In genomic region chr17:73312887-73313286, GRCh38 we compare ENCODE assay signal across 10 cellular contexts. TPM values are rescaled to one million over a fixed set of nuclear protein-coding genes. Genes with fewer than 3 reads are reported as not detected.
DNase-seq lines count a peak whose midpoint lies in the region; ATAC-seq and TF ChIP-seq lines count a peak whose summit lies in the region.
"Not testable (repeated sequence)": the region's sequence is repeated elsewhere in the genome, so short reads cannot be mapped to it uniquely, and the experiment has no call there.
"Had no signal": no experiment of that assay in that cellular context is flagged by ENCODE, and none has a peak within 500 bp of the region (broad histone marks: within the 10 kb centered on the region; RNA-seq: fewer than 3 reads in every experiment).

No MANE protein-coding gene starts in this region.

- ATAC-seq in activated CD8-positive, alpha-beta T cell treated with anti-CD3 and anti-CD28 coated beads for 36 hours = not testable (repeated sequence)

- POLR2A ChIA-PET in Caco-2 (lab: Charles Lee) = not testable (repeated sequence)
- POLR2A ChIA-PET in activated CD8-positive, alpha-beta T cell treated with anti-CD3 and anti-CD28 coated beads for 36 hours (lab: Charles Lee) = interaction anchor here (1.0 kb wide), 1 partner anchor 81 kb away, joined by 3 read pairs; no protein-coding TSS in a partner anchor

- WGBS in hepatocyte (ENCODE audit: low lambda C conversion rate, missing lambda C conversion rate) = 74% methylated on average over 11 of the region's 11 CpGs
- WGBS in prostate gland = 87% methylated on average over 11 of the region's 11 CpGs

- H2AFZ ChIP-seq in hepatocyte = peak overlapping the region; percentile 58

- BruUV-seq in Caco-2 (replicated peaks; lab: Mats Ljungman, UMichigan) = not testable (repeated sequence)

- H3K4me1 ChIP-seq in Caco-2 (peaks cover 27% of the 10 kb centered on the region), hepatocyte (ENCODE audit: insufficient read depth) (peaks cover 31% of the 10 kb centered on the region), muscle layer of colon (ENCODE audit: insufficient read depth, low read length) (peaks cover 38% of the 10 kb centered on the region)
- not testable (repeated sequence) for H3K4me1 ChIP-seq in prostate gland (replicated peaks)

- not testable (repeated sequence) for H3K27ac Mint-ChIP-seq in Caco-2 (ENCODE audit: unreplicated experiment); activated CD8-positive, alpha-beta T cell treated with anti-CD3 and anti-CD28 coated beads for 36 hours; chondrocyte (ENCODE audit: unreplicated experiment)
- peak overlapping the region; percentile 88 for H3K27ac Mint-ChIP-seq in type B pancreatic cell

- not testable (repeated sequence) for H3K9me2 ChIP-seq in hepatocyte (replicated peaks; ENCODE audit: insufficient read depth)

- not testable (repeated sequence) for H3K4me3 ChIP-seq in Caco-2 (ENCODE audit: low read depth, low read length); hepatocyte; prostate gland
- H3K4me3 ChIP-seq in muscle layer of colon (ENCODE audit: low read depth in 1 of 2, low read length in 2 of 2) = peak overlapping the region in 1 of 2 donors; percentile 81

- intact Hi-C loops in Caco-2 (cut with micrococcal nuclease; ENCODE audit: unreplicated experiment) (loop anchor here (2.0 kb wide), 2 partner anchors 48 to 58 kb away; no protein-coding TSS in a partner anchor), prostate gland (cut with DNase I) (loop anchor here (2.0 to 10.0 kb wide), 2 partner anchors 56 to 58 kb away; no protein-coding TSS in a partner anchor)
- intact Hi-C loops in activated CD8-positive, alpha-beta T cell treated with anti-CD3 and anti-CD28 coated beads for 36 hours (cut with micrococcal nuclease) = not testable (repeated sequence)

- peak overlapping the region; percentile 85 for H3K4me2 ChIP-seq in hepatocyte

- DNase-seq in Caco-2; activated CD8-positive, alpha-beta T cell treated with anti-CD3 and anti-CD28 coated beads for 36 hours; hepatocyte (ENCODE audit: low spot score); prostate gland (ENCODE audit: low spot score); type B pancreatic cell (ENCODE audit: extremely low spot score, unreplicated experiment): not testable (repeated sequence)
- DNase-seq in NCI-H69 (lab: John Stamatoyannopoulos, UW) = peak; percentile 30
- DNase-seq in chondrocyte (ENCODE audit: low spot score) = peak; percentile 15

- H3K36me3 ChIP-seq in Caco-2 (ENCODE audit: control insufficient read depth, insufficient read depth, low read length); hepatocyte (replicated peaks; ENCODE audit: insufficient read depth, low read depth); muscle layer of colon (ENCODE audit: insufficient read depth, low read length); prostate gland: not testable (repeated sequence)

- H3K9me3 ChIP-seq in Caco-2; hepatocyte (ENCODE audit: low read depth); muscle layer of colon (ENCODE audit: low read length); prostate gland: not testable (repeated sequence)

- H3K4me3 Mint-ChIP-seq in Caco-2 (ENCODE audit: unreplicated experiment) = peak overlapping the region; percentile 88
- peak overlapping the region; percentile 79 for H3K4me3 Mint-ChIP-seq in activated CD8-positive, alpha-beta T cell treated with anti-CD3 and anti-CD28 coated beads for 36 hours
- H3K4me3 Mint-ChIP-seq in chondrocyte (ENCODE audit: unreplicated experiment) = not testable (repeated sequence)
- peak overlapping the region; percentile 95 for H3K4me3 Mint-ChIP-seq in type B pancreatic cell

- TF ChIP-seq CTCF in Caco-2 (IDR thresholded peaks at IDR 0.05; ENCODE audit: insufficient read depth in 1 of 2, low read depth in 1 of 2, low read length in 1 of 2, severe bottlenecking in 1 of 2, unreplicated experiment in 1 of 2); activated CD8-positive, alpha-beta T cell treated with anti-CD3 and anti-CD28 coated beads for 36 hours (IDR thresholded peaks at IDR 0.05); chondrocyte (IDR thresholded peaks at IDR 0.05); hepatocyte (IDR thresholded peaks at IDR 0.05; ENCODE audit: poor library complexity); prostate gland (IDR thresholded peaks at IDR 0.05); type B pancreatic cell (conservative IDR thresholded peaks at IDR 0.05): not testable (repeated sequence)

- H3K27me3 ChIP-seq in Caco-2 (replicated peaks; ENCODE audit: control insufficient read depth, insufficient read depth, low read length); hepatocyte; muscle layer of colon (ENCODE audit: control insufficient read depth in 1 of 2, insufficient read depth in 2 of 2, low read length in 2 of 2); prostate gland (replicated peaks; ENCODE audit: insufficient read depth): not testable (repeated sequence)

- peak overlapping the region; percentile 74 for H3K9ac ChIP-seq in muscle layer of colon (ENCODE audit: low read length)

- peak overlapping the region; percentile 96 for H3K27ac ChIP-seq in hepatocyte
- H3K27ac ChIP-seq in muscle layer of colon (ENCODE audit: low read depth, low read length) = peak overlapping the region; percentile 98
- H3K27ac ChIP-seq in prostate gland = peak overlapping the region; percentile 99

- TF ChIP-seq POLR2A in prostate gland (IDR thresholded peaks at IDR 0.05) = not testable (repeated sequence)

- not testable (repeated sequence) for H4K20me1 ChIP-seq in hepatocyte (ENCODE audit: insufficient read depth, poor library complexity, severe bottlenecking)

- peaks cover 30% of the 10 kb centered on the region for H3K79me2 ChIP-seq in hepatocyte

- CTCF ChIA-PET in Caco-2 (lab: Charles Lee) = interaction anchor here (1.1 to 1.4 kb wide), 3 partner anchors 47 to 57 kb away, joined by 4 to 9 read pairs (median 5); no protein-coding TSS in a partner anchor
- CTCF ChIA-PET in activated CD8-positive, alpha-beta T cell treated with anti-CD3 and anti-CD28 coated beads for 36 hours (lab: Charles Lee) = interaction anchor here (0.8 to 3.7 kb wide), 3 partner anchors 29 to 122 kb away, joined by 3 to 28 read pairs (median 5); no protein-coding TSS in a partner anchor

- H3K36me3 Mint-ChIP-seq in Caco-2 (ENCODE audit: insufficient read depth, unreplicated experiment) = peaks cover 28% of the 10 kb centered on the region
- not testable (repeated sequence) for H3K36me3 Mint-ChIP-seq in activated CD8-positive, alpha-beta T cell treated with anti-CD3 and anti-CD28 coated beads for 36 hours (ENCODE audit: low read depth); chondrocyte (ENCODE audit: low read depth); type B pancreatic cell

- H3K27me3 Mint-ChIP-seq in Caco-2 (ENCODE audit: insufficient read depth, unreplicated experiment); activated CD8-positive, alpha-beta T cell treated with anti-CD3 and anti-CD28 coated beads for 36 hours; chondrocyte (ENCODE audit: low read depth); type B pancreatic cell: not testable (repeated sequence)

- not testable (repeated sequence) for H3K4me1 Mint-ChIP-seq in Caco-2 (ENCODE audit: low read depth, unreplicated experiment)
- H3K4me1 Mint-ChIP-seq in activated CD8-positive, alpha-beta T cell treated with anti-CD3 and anti-CD28 coated beads for 36 hours (ENCODE audit: low read depth) = peaks cover 11% of the 10 kb centered on the region
- H3K4me1 Mint-ChIP-seq in chondrocyte (ENCODE audit: low read depth) (peaks cover 32% of the 10 kb centered on the region), type B pancreatic cell (ENCODE audit: unreplicated experiment) (peaks cover 30% of the 10 kb centered on the region)

- not testable (repeated sequence) for H3K9me3 Mint-ChIP-seq in Caco-2 (ENCODE audit: unreplicated experiment); activated CD8-positive, alpha-beta T cell treated with anti-CD3 and anti-CD28 coated beads for 36 hours; chondrocyte (ENCODE audit: low read depth); type B pancreatic cell

RNA-seq across cellular contexts. Expression of gene CDC42EP4, which starts 1.1 kb away (rescaled TPM):
- total RNA-seq in Caco-2 (2022) (25.8 and 27.9 TPM in 2 replicates), chondrocyte (9.1 to 10.6 TPM (median 10.5 TPM) in 3 replicates), hepatocyte (61.2 and 62.4 TPM in 2 replicates), prostate gland (100 to 1,000 TPM; 119 to 186 TPM), type B pancreatic cell (ENCODE audit: low replicate concordance) (24.7 and 78.8 TPM in 2 replicates)
- 1 to 10 TPM in 1 of 2 experiments, under 1 TPM in 1; 0.72 to 1.1 TPM for total RNA-seq in activated CD8-positive, alpha-beta T cell treated with anti-CD3 and anti-CD28 coated beads for 36 hours
- polyA plus RNA-seq in hepatocyte = 74.5 and 82.7 TPM in 2 replicates

RNA-seq across cellular contexts. Expression of gene CPSF4L, which starts 51.2 kb away (rescaled TPM):
- total RNA-seq in Caco-2 (2022) (not detected in 2 replicates), chondrocyte (not detected in 3 replicates), hepatocyte (not detected in 2 replicates), prostate gland (not detected), type B pancreatic cell (ENCODE audit: low replicate concordance) (not detected in 2 replicates)
- total RNA-seq in activated CD8-positive, alpha-beta T cell treated with anti-CD3 and anti-CD28 coated beads for 36 hours = not detected
- 0.34 TPM in 1 of 2 replicates, not detected in the other for polyA plus RNA-seq in hepatocyte
- total RNA-seq: myocyte, right cardiac atrium had no signal
- polyA plus RNA-seq: right cardiac atrium had no signal
